ENCODE assay signal across 20 cellular contexts in genomic region chr6:139649128-139649527, GRCh38.
"Had no signal": no experiment of that assay in that cellular context is flagged by ENCODE, and none has a peak within 500 bp of the region (broad histone marks: within the 10 kb centered on the region; RNA-seq: fewer than 3 reads in every experiment).

No MANE protein-coding gene starts in this region.

- H3K36me3 ChIP-seq: MG63 had no signal

- ATAC-seq: Panc1, PC-3 had no signal

- H3K4me3 Mint-ChIP-seq: IgD-negative memory B cell had no signal

- H3K36me3 Mint-ChIP-seq: IgD-negative memory B cell had no signal

- H3K27ac ChIP-seq: RWPE1 had no signal

- FAIRE-seq: HTR-8/SVneo had no signal

- H3K9ac ChIP-seq: SK-N-SH had no signal

- H3K9me3 ChIP-seq: MG63, SK-N-SH had no signal

- H3K4me3 ChIP-seq: MG63 had no signal

- H3K4me1 Mint-ChIP-seq: IgD-negative memory B cell had no signal

- H3K27me3 ChIP-seq: MG63 had no signal

- DNase-seq: MG63, NCI-H1092, NCI-H1105 treated with DMSO at 0.1 percent for 48 hours, NCI-H1417 treated with DMSO at 0.1 percent for 48 hours, NCI-H146, NCI-H1694 treated with DMSO at 0.1 percent for 48 hours, NCI-H1930, NCI-H2081, NCI-H2107, NCI-H2227 treated with DMSO at 0.1 percent for 48 hours, NCI-H524, NCI-H526 treated with DMSO at 0.1 percent for 48 hours, NCI-H748 treated with DMSO at 0.1 percent for 48 hours, PC-3, SHP77, SK-N-SH had no signal

- H3K4me2 ChIP-seq: SK-N-SH had no signal

- H3K27ac Mint-ChIP-seq: IgD-negative memory B cell had no signal
